ENCODE assay signal across 11 cellular contexts in the genomic region with DNA sequence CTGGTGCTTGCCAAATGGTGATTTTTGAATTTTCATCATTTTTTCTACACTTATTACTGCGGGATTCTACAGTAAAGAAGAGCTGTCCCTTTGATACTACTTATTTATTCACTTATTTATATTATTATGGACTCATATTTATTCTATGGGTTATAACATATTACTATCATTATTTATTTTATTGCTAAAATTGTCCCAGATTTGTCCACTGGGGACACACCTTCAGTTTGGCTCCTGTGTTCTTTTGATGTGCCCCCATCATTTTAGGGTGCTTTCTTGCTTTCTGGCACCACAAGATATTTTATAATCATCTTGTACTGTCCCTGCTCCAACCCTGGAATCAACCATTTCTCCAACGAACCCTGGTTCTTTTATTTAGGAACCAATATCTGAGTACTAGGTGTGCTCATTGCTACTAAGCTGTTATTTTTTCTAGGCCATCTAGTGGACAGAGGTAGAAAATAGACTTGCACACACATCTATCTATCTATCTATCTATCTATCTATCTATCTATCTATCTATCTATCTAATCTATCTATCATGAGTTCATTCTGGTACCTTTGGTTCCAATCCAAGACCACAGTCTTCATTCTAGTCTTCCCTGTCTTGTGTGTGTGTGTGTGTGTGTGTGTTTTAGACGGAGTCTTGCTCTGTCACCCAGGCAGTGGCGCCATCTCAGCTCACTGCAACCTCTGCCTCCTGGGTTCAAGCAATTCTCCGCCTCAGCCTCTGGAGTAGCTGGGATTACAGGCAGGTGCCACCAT. TPM values are rescaled to one million over a fixed set of nuclear protein-coding genes. Genes with fewer than 3 reads are reported as not detected.
DNase-seq lines count a peak whose midpoint lies in the region; ATAC-seq and TF ChIP-seq lines count a peak whose summit lies in the region.
"Had no signal": no experiment of that assay in that cellular context is flagged by ENCODE, and none has a peak within 500 bp of the region (broad histone marks: within the 10 kb centered on the region; RNA-seq: fewer than 3 reads in every experiment).

No MANE protein-coding gene starts in this region.

- H3K9me3 Mint-ChIP-seq in endodermal cell = no peaks in the 10 kb centered on the region
- no peaks in the 10 kb centered on the region for H3K9me3 Mint-ChIP-seq in activated naive CD8-positive, alpha-beta T cell treated with anti-CD3 and anti-CD28 coated beads for 36 hours

- peak; percentile 12 for DNase-seq in DMS 273 (lab: John Stamatoyannopoulos, UW; ENCODE audit: unreplicated experiment)
- DNase-seq in DMS 273 treated with DMSO at 0.1 percent for 48 hours (lab: John Stamatoyannopoulos, UW) = no peak
- DNase-seq in NAMALWA (ENCODE audit: low spot score) = peak; percentile 56
- no peak for DNase-seq in endodermal cell
- no peak for DNase-seq in sciatic nerve (ENCODE audit: low spot score)
- no peak for DNase-seq in NCI-H345 (lab: John Stamatoyannopoulos, UW)
- DNase-seq in NCI-H1092 (lab: John Stamatoyannopoulos, UW) = no peak
- DNase-seq in activated naive CD8-positive, alpha-beta T cell treated with anti-CD3 and anti-CD28 coated beads for 36 hours = no peak
- DNase-seq: 8988T, gastrocnemius medialis had no signal

- peak; percentile 62 for TF ChIP-seq CTCF in endodermal cell (conservative IDR thresholded peaks at IDR 0.05)

- H3K27ac Mint-ChIP-seq in endodermal cell = no peak overlapping the region
- H3K27ac Mint-ChIP-seq in activated naive CD8-positive, alpha-beta T cell treated with anti-CD3 and anti-CD28 coated beads for 36 hours = no peak overlapping the region

- no peaks in the 10 kb centered on the region for H3K36me3 Mint-ChIP-seq in endodermal cell (ENCODE audit: low read depth)
- H3K36me3 Mint-ChIP-seq in activated naive CD8-positive, alpha-beta T cell treated with anti-CD3 and anti-CD28 coated beads for 36 hours = no peaks in the 10 kb centered on the region

- H3K27me3 ChIP-seq in endodermal cell (ENCODE audit: control insufficient read depth, insufficient read depth, low read length, poor library complexity, severe bottlenecking) = no peaks in the 10 kb centered on the region
- H3K27me3 ChIP-seq: gastrocnemius medialis had no signal

- no peak overlapping the region for H3K4me3 ChIP-seq in endodermal cell (ENCODE audit: low read length)
- H3K4me3 ChIP-seq: gastrocnemius medialis had no signal

- no peak overlapping the region for H3K9ac ChIP-seq in endodermal cell (ENCODE audit: extremely low read depth, low read length, poor library complexity, severe bottlenecking)

- intact Hi-C loops in sciatic nerve (cut with DNase I) = no loop called here

- 90 to 94% methylated on average over 2 to 5 of the region's 5 CpGs for WGBS in endodermal cell (ENCODE audit: insufficient coverage in 1 of 2, insufficient read length in 1 of 2), 2 experiments

- peaks cover 33% of the 10 kb centered on the region for H3K4me1 Mint-ChIP-seq in endodermal cell
- H3K4me1 Mint-ChIP-seq in activated naive CD8-positive, alpha-beta T cell treated with anti-CD3 and anti-CD28 coated beads for 36 hours = no peaks in the 10 kb centered on the region

- H3K36me3 ChIP-seq in endodermal cell (ENCODE audit: control insufficient read depth, insufficient read depth, low read length) = no peaks in the 10 kb centered on the region
- H3K36me3 ChIP-seq: gastrocnemius medialis had no signal

- no peaks in the 10 kb centered on the region for H3K27me3 Mint-ChIP-seq in endodermal cell (ENCODE audit: insufficient read depth)
- H3K27me3 Mint-ChIP-seq in activated naive CD8-positive, alpha-beta T cell treated with anti-CD3 and anti-CD28 coated beads for 36 hours = no peaks in the 10 kb centered on the region

- no peak overlapping the region for H3K4me3 Mint-ChIP-seq in endodermal cell
- H3K4me3 Mint-ChIP-seq in activated naive CD8-positive, alpha-beta T cell treated with anti-CD3 and anti-CD28 coated beads for 36 hours = no peak overlapping the region

- peak; percentile 53 for ATAC-seq in sciatic nerve
- ATAC-seq: gastrocnemius medialis had no signal

- no peak overlapping the region for H3K27ac ChIP-seq in endodermal cell (ENCODE audit: low read depth, low read length)
- H3K27ac ChIP-seq: gastrocnemius medialis had no signal

- no peaks in the 10 kb centered on the region for H3K9me3 ChIP-seq in endodermal cell (ENCODE audit: control insufficient read depth, low read length)
- H3K9me3 ChIP-seq: gastrocnemius medialis had no signal

- peaks cover 5% of the 10 kb centered on the region for H3K4me1 ChIP-seq in endodermal cell (ENCODE audit: control insufficient read depth, insufficient read depth, low read length)
- H3K4me1 ChIP-seq: gastrocnemius medialis had no signal

RNA-seq across cellular contexts. Expression of a gene that starts 16.0 kb away (rescaled TPM):
- under 1 TPM in 1 of 2 donors, not detected in 1; 0.20 TPM for total RNA-seq in endodermal cell
- not detected for polyA plus RNA-seq in endodermal cell (2013, experiment 1 of 2)
- polyA plus RNA-seq in endodermal cell (2013, experiment 2 of 2) = not detected
- 0.13 TPM for total RNA-seq in sciatic nerve
- total RNA-seq in activated naive CD8-positive, alpha-beta T cell treated with anti-CD3 and anti-CD28 coated beads for 36 hours = not detected
- total RNA-seq: T-helper 1 cell treated with Interleukin-12 subunit alpha and Interleukin-12 subunit beta and Interleukin-4 antibody, amounts not matched to agents 30 ng/mL and 1 ng/mL, for 36 hours had no signal

RNA-seq across cellular contexts. Expression of a gene that starts 32.5 kb away (rescaled TPM):
- total RNA-seq in endodermal cell (under 1 TPM; 0.13 to 0.33 TPM), sciatic nerve (0.98 TPM)
- not detected for polyA plus RNA-seq in endodermal cell (2013, experiment 1 of 2)
- not detected for polyA plus RNA-seq in endodermal cell (2013, experiment 2 of 2)
- total RNA-seq in activated naive CD8-positive, alpha-beta T cell treated with anti-CD3 and anti-CD28 coated beads for 36 hours = under 1 TPM; 0.24 to 0.27 TPM

RNA-seq across cellular contexts. Expression of a gene that starts 48.5 kb away (rescaled TPM):
- total RNA-seq in endodermal cell (1 to 10 TPM; 4.7 to 6.3 TPM), sciatic nerve (5.3 TPM)
- 3.3 TPM for polyA plus RNA-seq in endodermal cell (2013, experiment 1 of 2)
- polyA plus RNA-seq in endodermal cell (2013, experiment 2 of 2) = 2.3 TPM
- total RNA-seq in activated naive CD8-positive, alpha-beta T cell treated with anti-CD3 and anti-CD28 coated beads for 36 hours = 1 to 10 TPM; 6.0 to 6.9 TPM

Comparison
In these comparisons a context has a peak if more than half of its experiments do, and no peak if none do; other contexts are left out.
1. DNase-seq: peak in DMS 273 (single experiment) and NAMALWA (single experiment); none in DMS 273 treated with DMSO at 0.1 percent for 48 hours (single experiment), endodermal cell (single experiment), sciatic nerve (single experiment), NCI-H345 (single experiment), NCI-H1092 (single experiment) and activated naive CD8-positive, alpha-beta T cell treated with anti-CD3 and anti-CD28 coated beads for 36 hours (single experiment).